Comparison of ENCODE assay signal across 25 cellular contexts in genomic region chr12:105587237-105587636, GRCh38.
"Had no signal": no experiment of that assay in that cellular context is flagged by ENCODE, and none has a peak within 500 bp of the region (broad histone marks: within the 10 kb centered on the region; RNA-seq: fewer than 3 reads in every experiment).

No MANE protein-coding gene starts in this region.

- DNase-seq: central memory CD4-positive, alpha-beta T cell; cortex of kidney; effector memory CD4-positive, alpha-beta T cell; foreskin fibroblast; hippocampal formation; islet precursor cell; mammary epithelial cell; mucosa of descending colon; naive thymus-derived CD8-positive, alpha-beta T cell; psoas muscle; spleen; stimulated activated CD4-positive, alpha-beta T cell treated with anti-CD3 and anti-CD28 coated beads, Interleukin-15, amount 100 ng/mL, for 24 hours; stimulated activated CD4-positive, alpha-beta T cell treated with anti-CD3 and anti-CD28 coated beads, Interleukin-1b, Interleukin-23, amount 100 ng/mL, for 48 hours; stimulated activated CD4-positive, alpha-beta T cell treated with anti-CD3 and anti-CD28 coated beads, Interleukin-4, amount 100 ng/mL, for 24 hours; testis; upper lobe of right lung had no signal

- H3K9me3 Mint-ChIP-seq: naive thymus-derived CD8-positive, alpha-beta T cell; stimulated activated memory B cell treated with anti-CD40 and anti-IgM and Interleukin-4, amounts not matched to agents 10 μg/mL and 1 μg/mL and 100 μg/mL, for 72 hours; stimulated activated naive CD8-positive, alpha-beta T cell treated with anti-CD3 and anti-CD28 coated beads, Interleukin-15, Interleukin-2, amounts not matched to agents 100 ng/mL and 50 ng/mL, for 24 hours had no signal

- H3K36me3 Mint-ChIP-seq: naive thymus-derived CD8-positive, alpha-beta T cell; stimulated activated memory B cell treated with anti-CD40 and anti-IgM and Interleukin-4, amounts not matched to agents 10 μg/mL and 1 μg/mL and 100 μg/mL, for 72 hours had no signal

- H3K4me1 Mint-ChIP-seq: naive thymus-derived CD8-positive, alpha-beta T cell; stimulated activated memory B cell treated with anti-CD40 and anti-IgM and Interleukin-4, amounts not matched to agents 10 μg/mL and 1 μg/mL and 100 μg/mL, for 72 hours had no signal

- ATAC-seq: gastroesophageal sphincter; mucosa of descending colon; naive thymus-derived CD8-positive, alpha-beta T cell; psoas muscle; stimulated activated memory B cell treated with anti-CD40 and anti-IgM and Interleukin-4, amounts not matched to agents 10 μg/mL and 1 μg/mL and 100 μg/mL, for 72 hours; upper lobe of right lung had no signal

- H3K4me3 Mint-ChIP-seq: naive thymus-derived CD8-positive, alpha-beta T cell; stimulated activated memory B cell treated with anti-CD40 and anti-IgM and Interleukin-4, amounts not matched to agents 10 μg/mL and 1 μg/mL and 100 μg/mL, for 72 hours; stimulated activated naive CD8-positive, alpha-beta T cell treated with anti-CD3 and anti-CD28 coated beads, Interleukin-15, Interleukin-2, amounts not matched to agents 100 ng/mL and 50 ng/mL, for 24 hours had no signal

- H3K4me3 ChIP-seq: esophagus muscularis mucosa, gastroesophageal sphincter, mucosa of descending colon, psoas muscle, spleen, testis, tibial nerve, upper lobe of right lung, vagina had no signal

- H3K27me3 ChIP-seq: esophagus muscularis mucosa, neutrophil, testis, tibial nerve, upper lobe of right lung, vagina had no signal

- H3K27me3 Mint-ChIP-seq: stimulated activated memory B cell treated with anti-CD40 and anti-IgM and Interleukin-4, amounts not matched to agents 10 μg/mL and 1 μg/mL and 100 μg/mL, for 72 hours had no signal

- H3K9me3 ChIP-seq: esophagus muscularis mucosa, gastroesophageal sphincter, mucosa of descending colon, neutrophil, psoas muscle, testis, upper lobe of right lung, vagina had no signal

- H3K27ac ChIP-seq: epithelial cell of prostate, neutrophil, psoas muscle, spleen, testis, upper lobe of right lung, vagina had no signal

- H3K27ac Mint-ChIP-seq: naive thymus-derived CD8-positive, alpha-beta T cell; stimulated activated memory B cell treated with anti-CD40 and anti-IgM and Interleukin-4, amounts not matched to agents 10 μg/mL and 1 μg/mL and 100 μg/mL, for 72 hours; stimulated activated naive CD8-positive, alpha-beta T cell treated with anti-CD3 and anti-CD28 coated beads, Interleukin-15, Interleukin-2, amounts not matched to agents 100 ng/mL and 50 ng/mL, for 24 hours had no signal

- H3K4me1 ChIP-seq: esophagus muscularis mucosa, gastroesophageal sphincter, psoas muscle, spleen, testis, tibial nerve, upper lobe of right lung had no signal

- H3K36me3 ChIP-seq: esophagus muscularis mucosa, gastroesophageal sphincter, neutrophil, spleen, tibial nerve, upper lobe of right lung, vagina had no signal

- FAIRE-seq: endometrium had no signal
